In genomic region chr3:196662711-196663571, GRCh38 we compare ENCODE assay signal across 16 cellular contexts. TPM values are rescaled to one million over a fixed set of nuclear protein-coding genes. Genes with fewer than 3 reads are reported as not detected.
A peak's percentile ranks its signal among the peaks of the same experiment; 100 is the strongest.
DNase-seq lines count a peak whose midpoint lies in the region; ATAC-seq and TF ChIP-seq lines count a peak whose summit lies in the region.
"Had no signal": no experiment of that assay in that cellular context is flagged by ENCODE, and none has a peak within 500 bp of the region (broad histone marks: within the 10 kb centered on the region; RNA-seq: fewer than 3 reads in every experiment).

No MANE protein-coding gene starts in this region.

- H3K4me1 Mint-ChIP-seq in naive thymus-derived CD8-positive, alpha-beta T cell: peaks cover 0 to 11% (median 2%) of the 10 kb centered on the region in 4 donors

- no peaks in the 10 kb centered on the region for H3K9me3 ChIP-seq in HEK293 (ENCODE audit: control insufficient read depth, insufficient read depth, low read depth, low read length)
- H3K9me3 ChIP-seq: ascending aorta had no signal

- POLR2A ChIA-PET in HEK293 (lab: Yijun Ruan, JAX): interaction anchor here (0.6 kb wide), 1 partner anchor 372 kb away, joined by 5 read pairs; no protein-coding TSS in a partner anchor
- POLR2A ChIA-PET in naive thymus-derived CD8-positive, alpha-beta T cell (lab: Charles Lee): no interaction called here

- ATAC-seq in GM21447 (IDR thresholded peaks at IDR 0.05; ENCODE audit: unreplicated experiment): no peak
- ATAC-seq in naive thymus-derived CD8-positive, alpha-beta T cell: no peak
- ATAC-seq: PC-3; stimulated activated naive CD8-positive, alpha-beta T cell treated with anti-CD3 and anti-CD28 coated beads, Interleukin-15, Interleukin-2, amounts not matched to agents 100 U/mL and 50 U/mL, for 24 hours had no signal

- TF ChIP-seq CTCF in HEK293 (tag by site-specific recombination; IDR thresholded peaks at IDR 0.05) (no peak), GM20000 (IDR thresholded peaks at IDR 0.05; ENCODE audit: extremely low read depth, missing control alignments) (no peak)

- H3K4me3 Mint-ChIP-seq in naive thymus-derived CD8-positive, alpha-beta T cell: no peak overlapping the region

- peak overlapping the region in 1 of 10 donors; percentile 4 for H3K27ac Mint-ChIP-seq in naive thymus-derived CD8-positive, alpha-beta T cell

- peaks cover 0 to 18% (median 9%) of the 10 kb centered on the region in 3 donors for H3K36me3 Mint-ChIP-seq in naive thymus-derived CD8-positive, alpha-beta T cell

- DNase-seq in AG08395 (ENCODE audit: low spot score) (peak; percentile 31), amniotic epithelial cell (ENCODE audit: low read depth) (peak; percentile 96), iris pigment epithelial cell (ENCODE audit: low read depth) (peak; percentile 29), GM20000 (ENCODE audit: low spot score) (no peak), anterior cingulate cortex (lab: John Stamatoyannopoulos, UW) (no peak)
- no peak for DNase-seq in naive thymus-derived CD8-positive, alpha-beta T cell
- DNase-seq: activated gamma-delta T cell; cortex of kidney; kidney glomerular epithelial cell; midbrain; NCI-H1694 treated with DMSO at 0.1 percent for 48 hours; PC-3; stimulated activated naive CD8-positive, alpha-beta T cell treated with anti-CD3 and anti-CD28 coated beads, Interleukin-15, Interleukin-2, amounts not matched to agents 100 U/mL and 50 U/mL, for 24 hours had no signal

- no peaks in the 10 kb centered on the region for H3K36me3 ChIP-seq in HEK293 (ENCODE audit: control insufficient read depth in 2 of 2, insufficient read depth in 1 of 2, low read length in 2 of 2)
- H3K36me3 ChIP-seq: ascending aorta had no signal

- H3K27me3 Mint-ChIP-seq in naive thymus-derived CD8-positive, alpha-beta T cell: no peaks in the 10 kb centered on the region

- no peaks in the 10 kb centered on the region for H3K4me1 ChIP-seq in HEK293 (ENCODE audit: control insufficient read depth, insufficient read depth, low read length)
- H3K4me1 ChIP-seq: ascending aorta had no signal

- H3K27ac ChIP-seq in HEK293 (ENCODE audit: extremely low read depth, low read depth, low read length): no peak overlapping the region
- H3K27ac ChIP-seq: ascending aorta had no signal

- CTCF ChIA-PET in HEK293 (lab: Yijun Ruan, JAX): interaction anchor here (0.6 kb wide), 1 partner anchor 21 kb away, joined by 3 read pairs; no protein-coding TSS in a partner anchor

- H3K4me3 ChIP-seq in HEK293 (ENCODE audit: low read depth, low read length): no peak overlapping the region
- H3K4me3 ChIP-seq: ascending aorta had no signal

- no peaks in the 10 kb centered on the region for H3K9me3 Mint-ChIP-seq in naive thymus-derived CD8-positive, alpha-beta T cell

TF ChIP-seq in HEK293, 187 proteins besides CTCF, POLR2A, EP300 and RAD21:
- peak; percentile 21; the same call in 1 of the 2 replicates for TF ChIP-seq TRIM28 (IDR thresholded peaks at IDR 0.05; ENCODE audit: borderline replicate concordance, low read length)
- TF ChIP-seq ZNF843 (tag by site-specific recombination; IDR thresholded peaks at IDR 0.05): no peak
- no peak for TF ChIP-seq IKZF3 (tag by site-specific recombination; IDR thresholded peaks at IDR 0.05)
- TF ChIP-seq ZNF280C (tag by site-specific recombination; IDR thresholded peaks at IDR 0.05): no peak
- no peak for TF ChIP-seq GLI4 (tag by site-specific recombination; IDR thresholded peaks at IDR 0.05)

RNA-seq across cellular contexts. Expression of gene NRROS, which starts 23.4 kb away (rescaled TPM):
- 1 to 10 TPM; 3.4 to 4.1 TPM for total RNA-seq in naive thymus-derived CD8-positive, alpha-beta T cell
- polyA plus RNA-seq in naive thymus-derived CD8-positive, alpha-beta T cell: under 1 TPM; 0.29 to 0.92 (median 0.87) TPM

RNA-seq across cellular contexts. Expression of gene CEP19, which starts 49.1 kb away (rescaled TPM):
- total RNA-seq in naive thymus-derived CD8-positive, alpha-beta T cell: 1 to 10 TPM; 4.6 to 5.1 TPM
- polyA plus RNA-seq in naive thymus-derived CD8-positive, alpha-beta T cell: 1 to 10 TPM; 4.4 to 6.9 (median 4.6) TPM

RNA-seq across cellular contexts. Expression of gene PIGX, which starts 49.2 kb away (rescaled TPM):
- 10 to 100 TPM; 15.6 to 16.2 TPM for total RNA-seq in naive thymus-derived CD8-positive, alpha-beta T cell
- polyA plus RNA-seq in naive thymus-derived CD8-positive, alpha-beta T cell: 10 to 100 TPM; 28.9 to 32.6 (median 32.1) TPM

Comparison
In these comparisons a context has a peak if more than half of its experiments do, and no peak if none do; other contexts are left out.
1. DNase-seq: peak in AG08395 (single experiment), amniotic epithelial cell (single experiment) and iris pigment epithelial cell (single experiment); none in GM20000 (single experiment), naive thymus-derived CD8-positive, alpha-beta T cell (0 of 10) and anterior cingulate cortex (0 of 58).